Comparison of ENCODE assay signal across 8 cellular contexts in the genomic region with DNA sequence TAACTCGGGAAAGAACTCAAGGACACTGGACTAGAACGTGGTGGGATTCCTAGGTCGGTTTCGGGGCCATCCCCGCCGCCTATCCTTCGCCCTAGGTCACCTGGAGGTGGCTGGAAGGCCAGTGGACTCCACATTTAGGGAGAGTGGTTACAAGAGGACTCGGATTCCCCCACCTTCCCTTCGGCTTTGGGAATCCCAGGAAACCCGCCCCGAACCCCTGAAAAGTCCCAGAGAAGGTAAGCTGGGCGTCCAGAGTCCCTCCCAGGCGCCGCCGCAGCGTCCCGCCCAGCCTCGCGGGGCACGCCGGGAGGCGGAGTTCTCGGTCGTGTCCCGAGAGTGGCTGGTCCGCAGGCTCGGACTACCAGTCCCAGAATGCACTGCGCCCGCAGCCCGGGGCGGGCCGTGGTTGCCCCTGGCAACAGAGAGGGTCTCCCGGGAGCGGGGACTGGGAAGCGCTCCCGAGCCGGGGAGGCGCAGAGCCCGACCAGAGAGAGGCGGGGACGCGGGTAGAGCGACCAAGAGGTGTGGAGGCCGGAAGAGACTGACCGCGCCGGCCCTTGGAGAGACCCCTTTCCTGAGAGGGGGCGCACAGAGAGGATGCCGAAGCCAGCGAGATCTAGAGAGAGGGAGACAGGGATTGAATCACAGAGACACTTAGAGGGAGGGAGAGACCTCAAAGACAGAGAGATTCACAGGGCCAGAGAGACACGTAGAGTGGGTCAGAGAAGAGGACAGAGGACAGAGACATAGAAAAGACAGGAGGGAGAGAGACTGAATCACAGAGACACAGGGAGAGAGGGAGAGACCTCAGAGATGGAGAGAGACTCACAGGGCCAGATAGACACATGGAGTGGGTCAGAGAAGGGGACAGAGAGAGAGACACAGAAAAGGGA. TPM values are rescaled to one million over a fixed set of nuclear protein-coding genes. Genes with fewer than 3 reads are reported as not detected.
DNase-seq lines count a peak whose midpoint lies in the region; ATAC-seq and TF ChIP-seq lines count a peak whose summit lies in the region.

No MANE protein-coding gene starts in this region.

- peaks cover 0 to 4% (median 3%) of the 10 kb centered on the region in 4 donors for H3K36me3 ChIP-seq in liver (ENCODE audit: control insufficient read depth in 4 of 4, insufficient read depth in 3 of 4, low read depth in 1 of 4, low read length in 3 of 4)

- no peak for TF ChIP-seq RAD21 in liver (IDR thresholded peaks at IDR 0.05)

- 3% methylated on average over 51 of the region's 51 CpGs for WGBS in liver

- intact Hi-C loops in dorsolateral prefrontal cortex (cut with DNase I), result loop anchor here (1.0 to 5.0 kb wide), 2 partner anchors 13 to 37 kb away; no protein-coding TSS in a partner anchor

- TF ChIP-seq CTCF in GM12875 (IDR thresholded peaks at IDR 0.05; ENCODE audit: borderline replicate concordance, insufficient read depth, low read depth, low read length) (no peak), dorsolateral prefrontal cortex (IDR thresholded peaks at IDR 0.05 in 54 of 56, conservative IDR thresholded peaks at IDR 0.05 in 2 of 56; ENCODE audit: low read depth in 1 of 56, partially characterized antibody in 56 of 56) (peak in 45 of 56 donors; percentile 8 to 65 (median 35)), liver (IDR thresholded peaks at IDR 0.05; ENCODE audit: low read depth, low read length, missing input control) (no peak)

- H3K9ac ChIP-seq in liver (ENCODE audit: low read depth in 1 of 2, low read length in 2 of 2), result no peak overlapping the region

- H3K4me1 ChIP-seq in liver (ENCODE audit: control insufficient read depth in 4 of 4, insufficient read depth in 4 of 4, low read length in 3 of 4), result peaks cover 0 to 16% (median 6%) of the 10 kb centered on the region in 4 donors

- peaks cover 0 to 26% (median 6%) of the 10 kb centered on the region in 45 donors for H3K27me3 ChIP-seq in dorsolateral prefrontal cortex
- H3K27me3 ChIP-seq in liver (ENCODE audit: control insufficient read depth in 4 of 4, insufficient read depth in 4 of 4, low read length in 3 of 4), result peaks cover 2 to 13% (median 7%) of the 10 kb centered on the region in 4 donors

- peak overlapping the region in 36 of 59 donors; percentile 12 to 76 (median 52) for H3K27ac ChIP-seq in dorsolateral prefrontal cortex
- no peak overlapping the region for H3K27ac ChIP-seq in liver (ENCODE audit: low read depth in 1 of 2, low read length in 2 of 2)

- H3K4me3 ChIP-seq in GM12875 (ENCODE audit: low read depth, low read length) (peak overlapping the region; percentile 27), dorsolateral prefrontal cortex (peak overlapping the region; percentile 32 to 93 (median 70)), liver (ENCODE audit: low read depth in 1 of 3, low read length in 3 of 3) (peak overlapping the region; percentile 20 to 72 (median 46))

- DNase-seq in NCI-H2227 (lab: John Stamatoyannopoulos, UW; ENCODE audit: unreplicated experiment) (peak; percentile 100), dorsolateral prefrontal cortex (peak; percentile 92 to 99 (median 94))
- peak; percentile 77 for DNase-seq in activated CD4-positive, alpha-beta T cell treated with anti-CD3 and anti-CD28 coated beads, Interleukin-2, amount 50 U/mL, for 1 hour
- peak; percentile 80 for DNase-seq in stimulated activated CD4-positive, alpha-beta T cell treated with anti-CD3 and anti-CD28 coated beads, Interleukin-1b, Interleukin-23, amount 100 ng/mL, for 48 hours

- ATAC-seq in HG02798 (IDR thresholded peaks at IDR 0.05; ENCODE audit: poor library complexity, unreplicated experiment) (peak; percentile 81), HG02884 (IDR thresholded peaks at IDR 0.05; ENCODE audit: unreplicated experiment) (no peak)

- no peaks in the 10 kb centered on the region for H3K9me3 ChIP-seq in liver (ENCODE audit: control insufficient read depth in 4 of 4, low read length in 3 of 4)

TF ChIP-seq in liver, 16 proteins besides CTCF, POLR2A, EP300 and RAD21:
- TF ChIP-seq HNF4A (conservative IDR thresholded peaks at IDR 0.05), result no peak
- no peak for TF ChIP-seq GABPA (IDR thresholded peaks at IDR 0.05 in 1 of 2, conservative IDR thresholded peaks at IDR 0.05 in 1 of 2)
- no peak for TF ChIP-seq NR2F2 (IDR thresholded peaks at IDR 0.05)
- no peak for TF ChIP-seq TAF1 (conservative IDR thresholded peaks at IDR 0.05)
- no peak for TF ChIP-seq RXRA (IDR thresholded peaks at IDR 0.05)

RNA-seq across cellular contexts. Expression of gene PRKCG, which starts 2.6 kb away (rescaled TPM):
- 100 to 1,000 TPM in 10 of 120 experiments, 10 to 100 TPM in 110; 20.3 to 131 (median 70.1) TPM for total RNA-seq in dorsolateral prefrontal cortex
- under 1 TPM in 1 of 2 donors, not detected in 1; 0.09 TPM for total RNA-seq in liver
- not detected for polyA plus RNA-seq in liver

RNA-seq across cellular contexts. Expression of gene MYADM, which starts 11.7 kb away (rescaled TPM):
- 10 to 100 TPM; 34.7 to 86.2 (median 66.1) TPM for total RNA-seq in dorsolateral prefrontal cortex
- total RNA-seq in liver, result 1 to 10 TPM; 2.6 to 4.4 TPM
- polyA plus RNA-seq in liver, result 10 to 100 TPM in 1 of 2 donors, 1 to 10 TPM in 1; 8.8 to 28.0 TPM

RNA-seq across cellular contexts. Expression of gene CACNG7, which starts 29.7 kb away (rescaled TPM):
- total RNA-seq in dorsolateral prefrontal cortex (100 to 1,000 TPM in 11 of 120 experiments, 10 to 100 TPM in 109; 48.4 to 114 (median 84.9) TPM), liver (not detected)
- not detected for polyA plus RNA-seq in liver

RNA-seq across cellular contexts. Expression of gene NLRP12, which starts 55.3 kb away (rescaled TPM):
- total RNA-seq in dorsolateral prefrontal cortex, result 1 to 10 TPM in 1 of 120 experiments, under 1 TPM in 80, not detected in 39; 0.10 to 1.3 (median 0.25) TPM
- total RNA-seq in liver, result 1 to 10 TPM in 1 of 2 donors, under 1 TPM in 1; 0.98 to 1.8 TPM
- under 1 TPM; 0.10 to 0.18 TPM for polyA plus RNA-seq in liver

Comparison
In these comparisons a context has a peak if more than half of its experiments do, and no peak if none do; other contexts are left out.
1. CTCF ChIP-seq: peak in dorsolateral prefrontal cortex (45 of 56); none in GM12875 (single experiment) and liver (single experiment).
2. H3K27ac ChIP-seq: peak in dorsolateral prefrontal cortex (36 of 59); none in liver (0 of 2).
3. RNA of gene PRKCG, which starts 2.6 kb away (total RNA-seq): 20.3 to 131 TPM in dorsolateral prefrontal cortex; 0.09 TPM in liver; every median in the first group is over 10 times any median in the second.
4. RNA of gene MYADM, which starts 11.7 kb away (total RNA-seq): 34.7 to 86.2 TPM in dorsolateral prefrontal cortex; 2.6 to 4.4 TPM in liver; every median in the first group is over 4 times any median in the second.
5. RNA of gene CACNG7, which starts 29.7 kb away (total RNA-seq): 48.4 to 114 TPM in dorsolateral prefrontal cortex; not detected in liver; every median in the first group is over 10 times any median in the second.
6. Peak in every context shown above with its lines, with median percentiles within 50 percentile points of each other: H3K4me3 ChIP-seq and DNase-seq.